ENCODE assay signal across 8 cellular contexts in genomic region chr10:50051995-50052660, GRCh38. TPM values are rescaled to one million over a fixed set of nuclear protein-coding genes. Genes with fewer than 3 reads are reported as not detected.
DNase-seq lines count a peak whose midpoint lies in the region; ATAC-seq, FAIRE-seq and TF ChIP-seq lines count a peak whose summit lies in the region.
"Not testable (repeated sequence)": the region's sequence is repeated elsewhere in the genome, so short reads cannot be mapped to it uniquely, and the experiment has no call there.

No MANE protein-coding gene starts in this region.

- H3K9me3 Mint-ChIP-seq in activated T-cell treated with anti-CD3 and anti-CD28 coated beads, Interleukin-2, amount 50 U/mL, for 24 hours; stimulated activated naive CD8-positive, alpha-beta T cell treated with anti-CD3 and anti-CD28 coated beads, Interleukin-15, Interleukin-2, amounts not matched to agents 100 ng/mL and 50 ng/mL, for 24 hours: not testable (repeated sequence)

- not testable (repeated sequence) for H3K36me3 Mint-ChIP-seq in activated T-cell treated with anti-CD3 and anti-CD28 coated beads, Interleukin-2, amount 50 U/mL, for 24 hours (ENCODE audit: low read depth); stimulated activated naive CD8-positive, alpha-beta T cell treated with anti-CD3 and anti-CD28 coated beads, Interleukin-15, Interleukin-2, amounts not matched to agents 100 ng/mL and 50 ng/mL, for 24 hours (ENCODE audit: low read depth)

- H3K9me3 ChIP-seq in DND-41 (ENCODE audit: insufficient read depth, low read length, severe bottlenecking); liver (ENCODE audit: control insufficient read depth in 4 of 4, low read length in 3 of 4): not testable (repeated sequence)

- H3K27ac Mint-ChIP-seq in activated T-cell treated with anti-CD3 and anti-CD28 coated beads, Interleukin-2, amount 50 U/mL, for 24 hours, result peak overlapping the region; percentile 47
- H3K27ac Mint-ChIP-seq in stimulated activated naive CD8-positive, alpha-beta T cell treated with anti-CD3 and anti-CD28 coated beads, Interleukin-15, Interleukin-2, amounts not matched to agents 100 ng/mL and 50 ng/mL, for 24 hours, result peak overlapping the region; percentile 8

- not testable (repeated sequence) for H3K4me2 ChIP-seq in DND-41 (ENCODE audit: insufficient read depth, low read length)

- not testable (repeated sequence) for H3K4me3 Mint-ChIP-seq in activated T-cell treated with anti-CD3 and anti-CD28 coated beads, Interleukin-2, amount 50 U/mL, for 24 hours; stimulated activated naive CD8-positive, alpha-beta T cell treated with anti-CD3 and anti-CD28 coated beads, Interleukin-15, Interleukin-2, amounts not matched to agents 100 ng/mL and 50 ng/mL, for 24 hours

- H3K4me3 ChIP-seq in DND-41 (ENCODE audit: low read depth in 1 of 2, low read length in 2 of 2); liver (ENCODE audit: low read depth in 1 of 3, low read length in 3 of 3): not testable (repeated sequence)

- not testable (repeated sequence) for ATAC-seq in DND-41 (ENCODE audit: insufficient read depth, low read depth)
- peak; percentile 74 for ATAC-seq in GM19023 (IDR thresholded peaks at IDR 0.05; ENCODE audit: unreplicated experiment)

- FAIRE-seq in H54 (lab: Jason Lieb, UNC), result peak; percentile 65

- 55% methylated on average over 3 of the region's 3 CpGs for WGBS in liver

- not testable (repeated sequence) for H3K27me3 Mint-ChIP-seq in activated T-cell treated with anti-CD3 and anti-CD28 coated beads, Interleukin-2, amount 50 U/mL, for 24 hours; stimulated activated naive CD8-positive, alpha-beta T cell treated with anti-CD3 and anti-CD28 coated beads, Interleukin-15, Interleukin-2, amounts not matched to agents 100 ng/mL and 50 ng/mL, for 24 hours

- not testable (repeated sequence) for H3K79me2 ChIP-seq in DND-41 (ENCODE audit: insufficient read depth, low read length)

- not testable (repeated sequence) for H3K27me3 ChIP-seq in DND-41 (ENCODE audit: insufficient read depth, low read length, poor library complexity); liver (ENCODE audit: control insufficient read depth in 4 of 4, insufficient read depth in 4 of 4, low read length in 3 of 4)

- H3K9ac ChIP-seq in DND-41 (ENCODE audit: low read depth, low read length); liver (ENCODE audit: low read depth in 1 of 2, low read length in 2 of 2): not testable (repeated sequence)

- H3K27ac ChIP-seq in DND-41 (ENCODE audit: low read length); liver (ENCODE audit: low read depth in 1 of 2, low read length in 2 of 2): not testable (repeated sequence)

- not testable (repeated sequence) for H3K4me1 ChIP-seq in DND-41 (ENCODE audit: insufficient read depth, low read length); liver (ENCODE audit: control insufficient read depth in 4 of 4, insufficient read depth in 4 of 4, low read length in 3 of 4)

- not testable (repeated sequence) for TF ChIP-seq POLR2A in H54 (IDR thresholded peaks at IDR 0.05; ENCODE audit: low read depth, low read length)

- not testable (repeated sequence) for DNase-seq in DND-41; H54 (ENCODE audit: insufficient read length, low spot score); activated T-cell treated with anti-CD3 and anti-CD28 coated beads, Interleukin-2, amount 50 U/mL, for 24 hours
- DNase-seq in HT1080 (ENCODE audit: low read depth) (peak; percentile 42), fibroblast of gingiva (ENCODE audit: low read depth) (peak; percentile 57)

- TF ChIP-seq RAD21 in liver (IDR thresholded peaks at IDR 0.05), result not testable (repeated sequence)

- not testable (repeated sequence) for H3K4me1 Mint-ChIP-seq in activated T-cell treated with anti-CD3 and anti-CD28 coated beads, Interleukin-2, amount 50 U/mL, for 24 hours (ENCODE audit: low read depth); stimulated activated naive CD8-positive, alpha-beta T cell treated with anti-CD3 and anti-CD28 coated beads, Interleukin-15, Interleukin-2, amounts not matched to agents 100 ng/mL and 50 ng/mL, for 24 hours (ENCODE audit: low read depth)

- peak overlapping the region; percentile 33; the same call in 1 of the 2 replicates for H2AFZ ChIP-seq in DND-41 (ENCODE audit: low read depth, low read length)

- not testable (repeated sequence) for H3K36me3 ChIP-seq in DND-41 (ENCODE audit: insufficient read depth, low read length); liver (ENCODE audit: control insufficient read depth in 4 of 4, insufficient read depth in 3 of 4, low read depth in 1 of 4, low read length in 3 of 4)

- not testable (repeated sequence) for TF ChIP-seq CTCF in DND-41 (IDR thresholded peaks at IDR 0.05; ENCODE audit: borderline replicate concordance, extremely low read depth, low read length, poor library complexity, severe bottlenecking); liver (IDR thresholded peaks at IDR 0.05; ENCODE audit: low read depth, low read length, missing input control)

- H4K20me1 ChIP-seq in DND-41 (ENCODE audit: insufficient read depth, low read length), result not testable (repeated sequence)

TF ChIP-seq in liver, 16 proteins besides CTCF, POLR2A, EP300 and RAD21:
- TF ChIP-seq HNF4A (conservative IDR thresholded peaks at IDR 0.05) (peak in 1 of 2 donors; percentile 11), RXRA (IDR thresholded peaks at IDR 0.05) (peak; percentile 15 to 37), SP1 (IDR thresholded peaks at IDR 0.05) (peak; percentile 35)

RNA-seq across cellular contexts. Expression of gene WASHC2A, which starts 15.6 kb away (rescaled TPM):
- 21.1 and 26.1 TPM in 2 replicates for total RNA-seq in HT1080 (2014; rRNA removed; shearing (Covaris generic))
- polyA plus RNA-seq in HT1080 (2015; cell fraction: cytosol; rRNA removed), result 11.0 and 14.4 TPM in 2 replicates
- polyA plus RNA-seq in HT1080 (2015; cell fraction: nucleus; rRNA removed), result 46.3 and 47.8 TPM in 2 replicates
- total RNA-seq in liver, result 10 to 100 TPM; 14.8 to 18.8 TPM
- 1 to 10 TPM; 5.3 to 7.5 TPM for polyA plus RNA-seq in liver
